In the genomic region with DNA sequence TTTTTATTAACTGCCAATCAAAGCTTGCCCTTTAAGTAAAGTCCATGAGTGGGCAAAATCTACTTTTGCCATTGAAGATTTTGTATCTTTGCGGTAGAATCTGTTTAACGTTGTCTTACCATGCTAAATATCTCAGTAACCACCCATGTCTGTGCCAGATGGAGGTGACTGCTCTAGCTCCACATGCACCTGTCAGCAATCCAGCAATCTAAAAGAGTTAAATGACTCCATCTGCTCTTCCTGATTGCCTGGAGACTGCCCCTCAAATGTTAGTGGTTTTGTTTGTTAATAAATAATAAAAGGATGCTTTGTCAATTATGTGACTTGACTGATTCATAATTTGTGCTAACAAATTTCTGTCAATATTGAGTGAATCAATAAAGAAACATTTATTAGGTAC, we compare ENCODE assay signal across 18 cellular contexts.
"Had no signal": no experiment of that assay in that cellular context is flagged by ENCODE, and none has a peak within 500 bp of the region (broad histone marks: within the 10 kb centered on the region; RNA-seq: fewer than 3 reads in every experiment).

No MANE protein-coding gene starts in this region.

- H3K27ac ChIP-seq: foreskin keratinocyte, tibial artery, vagina had no signal

- H3K4me3 ChIP-seq: tibial artery, vagina had no signal

- H3K27me3 ChIP-seq: foreskin keratinocyte, tibial artery, vagina had no signal

- H3K36me3 ChIP-seq: tibial artery, vagina had no signal

- ATAC-seq: activated CD8-positive, alpha-beta T cell treated with anti-CD3 and anti-CD28 coated beads, Interleukin-2, amount 10 ng/mL, durations not matched to agents 7 days and 5 days; effector memory CD8-positive, alpha-beta T cell; foreskin keratinocyte; natural killer cell treated with Interleukin-12 subunit alpha and Interleukin-12 subunit beta and Interleukin-15 and Interleukin-18, amount 100 ng/mL, for 72 hours; stimulated activated memory B cell treated with anti-CD40 and anti-IgM and Interleukin-4, amounts not matched to agents 10 μg/mL and 1 μg/mL and 100 μg/mL, for 72 hours had no signal

- H3K9me3 ChIP-seq: tibial artery, vagina had no signal

- H3K4me1 ChIP-seq: foreskin keratinocyte, tibial artery, vagina had no signal

- DNase-seq: activated CD4-positive, alpha-beta T cell treated with anti-CD3 and anti-CD28 coated beads, Interleukin-2, amount 10 ng/mL, durations not matched to agents 24 days and 14 days; activated CD4-positive, CD25-positive, alpha-beta regulatory T cell; activated CD8-positive, alpha-beta memory T cell treated with anti-CD3 and anti-CD28 coated beads, Interleukin-2, amount 50 U/mL, for 4 hours; activated CD8-positive, alpha-beta T cell treated with anti-CD3 and anti-CD28 coated beads, Interleukin-2, amount 10 ng/mL, durations not matched to agents 7 days and 5 days; activated naive CD8-positive, alpha-beta T cell treated with anti-CD3 and anti-CD28 coated beads for 36 hours; dermis blood vessel endothelial cell; effector memory CD8-positive, alpha-beta T cell; foreskin keratinocyte; head of caudate nucleus; immature natural killer cell; mesendoderm; nucleus accumbens; posterior cingulate gyrus; retina; tibial artery had no signal
